Comparison of ENCODE assay signal across 1 cellular context in the genomic region with DNA sequence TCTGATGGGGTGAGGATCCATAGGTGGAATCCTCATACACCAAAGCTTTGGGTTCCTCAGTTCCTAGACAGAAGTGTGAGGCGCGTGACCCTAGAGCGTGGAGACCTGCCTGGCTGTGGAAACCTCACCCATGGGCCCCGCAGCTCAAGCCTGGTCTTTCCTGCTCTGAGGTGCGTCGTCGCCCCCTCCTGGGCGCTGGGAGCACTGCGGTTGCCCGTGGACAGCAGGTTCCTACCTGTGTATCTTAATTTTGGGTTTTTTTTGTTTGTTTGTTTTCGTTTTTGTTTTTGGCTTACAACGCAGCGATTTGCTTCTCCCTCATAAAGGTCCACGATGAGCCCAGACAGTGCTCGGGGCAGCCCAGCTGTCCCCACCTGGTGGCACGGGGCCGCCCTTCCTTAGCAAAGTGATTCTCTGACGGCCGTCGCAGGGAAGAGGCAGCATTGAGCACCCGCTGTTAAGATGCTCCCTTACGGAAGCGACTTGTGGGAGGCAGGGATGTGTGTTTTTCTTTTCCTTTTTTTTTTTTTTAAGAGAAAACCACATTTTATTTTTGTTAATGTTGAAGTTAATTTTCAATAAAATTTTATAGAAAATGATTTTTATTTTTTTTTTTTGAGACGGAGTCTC.
A peak's percentile ranks its signal among the peaks of the same experiment; 100 is the strongest.
TF ChIP-seq lines count a peak whose summit lies in the region.

No MANE protein-coding gene starts in this region.

TF ChIP-seq in K562, 482 proteins besides CTCF, POLR2A, EP300 and RAD21 (continued from another document and continues in another):
- TF ChIP-seq ATF1 (CRISPR knock-in tag; IDR thresholded peaks at IDR 0.05) (no peak), ATF1 (tag; IDR thresholded peaks at IDR 0.05) (0 out of 2 replicates have a peak, but pooled peaks have one; percentile 26), ZNF830 (CRISPR knock-in tag; IDR thresholded peaks at IDR 0.05) (no peak), ZNF217 (CRISPR knock-in tag; IDR thresholded peaks at IDR 0.05) (no peak), SOX6 (IDR thresholded peaks at IDR 0.05) (0 out of 2 replicates have a peak, but pooled peaks have one; percentile 10), XRCC3 (IDR thresholded peaks at IDR 0.05) (no peak), ZNF140 (CRISPR knock-in tag; IDR thresholded peaks at IDR 0.05) (no peak), FOS (IDR thresholded peaks at IDR 0.05; ENCODE audit: extremely low read depth, insufficient read length) (no peak), SMC3 (conservative IDR thresholded peaks at IDR 0.05; ENCODE audit: insufficient read depth, low read depth, low read length) (peak; percentile 94), PTRF (tag; IDR thresholded peaks at IDR 0.05) (no peak), ARID2 (IDR thresholded peaks at IDR 0.05) (peak; percentile 63; the same call in 1 of the 2 replicates), PPARD (CRISPR knock-in tag; IDR thresholded peaks at IDR 0.05) (no peak), NFRKB (IDR thresholded peaks at IDR 0.05; ENCODE audit: low read depth) (no peak), NCOA6 (IDR thresholded peaks at IDR 0.05) (no peak), ZNF121 (CRISPR knock-in tag; conservative IDR thresholded peaks at IDR 0.05) (no peak), CSDE1 (IDR thresholded peaks at IDR 0.05) (no peak), RCOR1 (IDR thresholded peaks at IDR 0.05; ENCODE audit: borderline replicate concordance in 1 of 2, low read depth in 2 of 2, low read length in 2 of 2) (peak in 1 of 2 experiments; percentile 31; a peak in 1 of 4 replicates), ZNF717 (CRISPR knock-in tag; IDR thresholded peaks at IDR 0.05) (no peak), ZBTB17 (CRISPR knock-in tag; IDR thresholded peaks at IDR 0.05) (no peak), FOXJ2 (tag; IDR thresholded peaks at IDR 0.05) (no peak), SRF (CRISPR knock-in tag; IDR thresholded peaks at IDR 0.05) (no peak), HNRNPUL1 (IDR thresholded peaks at IDR 0.05; ENCODE audit: low read length) (no peak), NFATC3 (IDR thresholded peaks at IDR 0.05) (no peak), CCNT2 (IDR thresholded peaks at IDR 0.05; ENCODE audit: borderline replicate concordance, extremely low read depth, insufficient read length, low read depth, low read length) (no peak), XRCC5 (IDR thresholded peaks at IDR 0.05; ENCODE audit: low read depth, low read length) (peak; percentile 85; the same call in 1 of the 2 replicates), ARNT (IDR thresholded peaks at IDR 0.05) (no peak), L3MBTL2 (IDR thresholded peaks at IDR 0.05) (peak; percentile 38; the same call in 1 of the 2 replicates), EGR1 (conservative IDR thresholded peaks at IDR 0.05) (no peak), ZNF354B (CRISPR knock-in tag; IDR thresholded peaks at IDR 0.05) (no peak), ZBTB1 (CRISPR knock-in tag; IDR thresholded peaks at IDR 0.05; ENCODE audit: borderline replicate concordance, low read depth) (no peak), TBL1XR1 (IDR thresholded peaks at IDR 0.05; ENCODE audit: low read length in 2 of 2) (0 out of 4 replicates have a peak, but pooled peaks of 1 of the 2 experiments have one; percentile 44), SAFB (IDR thresholded peaks at IDR 0.05; ENCODE audit: borderline replicate concordance, low read depth, low read length) (peak; percentile 55; the same call in 1 of the 2 replicates), KHSRP (IDR thresholded peaks at IDR 0.05) (no peak), STAG1 (CRISPR knock-in tag; IDR thresholded peaks at IDR 0.05; ENCODE audit: borderline replicate concordance) (peak; percentile 94), IFI16 (CRISPR knock-in tag; IDR thresholded peaks at IDR 0.05) (no peak), FOXK2 (conservative IDR thresholded peaks at IDR 0.05 in 1 of 2, IDR thresholded peaks at IDR 0.05 in 1 of 2; ENCODE audit: low read depth in 2 of 2) (0 out of 4 replicates have a peak, but pooled peaks of 1 of the 2 experiments have one; percentile 14)
- TF ChIP-seq, protein P1, sequence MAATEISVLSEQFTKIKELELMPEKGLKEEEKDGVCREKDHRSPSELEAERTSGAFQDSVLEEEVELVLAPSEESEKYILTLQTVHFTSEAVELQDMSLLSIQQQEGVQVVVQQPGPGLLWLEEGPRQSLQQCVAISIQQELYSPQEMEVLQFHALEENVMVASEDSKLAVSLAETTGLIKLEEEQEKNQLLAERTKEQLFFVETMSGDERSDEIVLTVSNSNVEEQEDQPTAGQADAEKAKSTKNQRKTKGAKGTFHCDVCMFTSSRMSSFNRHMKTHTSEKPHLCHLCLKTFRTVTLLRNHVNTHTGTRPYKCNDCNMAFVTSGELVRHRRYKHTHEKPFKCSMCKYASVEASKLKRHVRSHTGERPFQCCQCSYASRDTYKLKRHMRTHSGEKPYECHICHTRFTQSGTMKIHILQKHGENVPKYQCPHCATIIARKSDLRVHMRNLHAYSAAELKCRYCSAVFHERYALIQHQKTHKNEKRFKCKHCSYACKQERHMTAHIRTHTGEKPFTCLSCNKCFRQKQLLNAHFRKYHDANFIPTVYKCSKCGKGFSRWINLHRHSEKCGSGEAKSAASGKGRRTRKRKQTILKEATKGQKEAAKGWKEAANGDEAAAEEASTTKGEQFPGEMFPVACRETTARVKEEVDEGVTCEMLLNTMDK (IDR thresholded peaks at IDR 0.05; ENCODE audit: borderline replicate concordance, insufficient read depth, low read depth, low read length, poor library complexity, severe bottlenecking): peak; percentile 40
- TF ChIP-seq, protein P2, sequence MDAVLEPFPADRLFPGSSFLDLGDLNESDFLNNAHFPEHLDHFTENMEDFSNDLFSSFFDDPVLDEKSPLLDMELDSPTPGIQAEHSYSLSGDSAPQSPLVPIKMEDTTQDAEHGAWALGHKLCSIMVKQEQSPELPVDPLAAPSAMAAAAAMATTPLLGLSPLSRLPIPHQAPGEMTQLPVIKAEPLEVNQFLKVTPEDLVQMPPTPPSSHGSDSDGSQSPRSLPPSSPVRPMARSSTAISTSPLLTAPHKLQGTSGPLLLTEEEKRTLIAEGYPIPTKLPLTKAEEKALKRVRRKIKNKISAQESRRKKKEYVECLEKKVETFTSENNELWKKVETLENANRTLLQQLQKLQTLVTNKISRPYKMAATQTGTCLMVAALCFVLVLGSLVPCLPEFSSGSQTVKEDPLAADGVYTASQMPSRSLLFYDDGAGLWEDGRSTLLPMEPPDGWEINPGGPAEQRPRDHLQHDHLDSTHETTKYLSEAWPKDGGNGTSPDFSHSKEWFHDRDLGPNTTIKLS (IDR thresholded peaks at IDR 0.05; ENCODE audit: borderline replicate concordance, low read depth): no peak
- TF ChIP-seq, protein P3, sequence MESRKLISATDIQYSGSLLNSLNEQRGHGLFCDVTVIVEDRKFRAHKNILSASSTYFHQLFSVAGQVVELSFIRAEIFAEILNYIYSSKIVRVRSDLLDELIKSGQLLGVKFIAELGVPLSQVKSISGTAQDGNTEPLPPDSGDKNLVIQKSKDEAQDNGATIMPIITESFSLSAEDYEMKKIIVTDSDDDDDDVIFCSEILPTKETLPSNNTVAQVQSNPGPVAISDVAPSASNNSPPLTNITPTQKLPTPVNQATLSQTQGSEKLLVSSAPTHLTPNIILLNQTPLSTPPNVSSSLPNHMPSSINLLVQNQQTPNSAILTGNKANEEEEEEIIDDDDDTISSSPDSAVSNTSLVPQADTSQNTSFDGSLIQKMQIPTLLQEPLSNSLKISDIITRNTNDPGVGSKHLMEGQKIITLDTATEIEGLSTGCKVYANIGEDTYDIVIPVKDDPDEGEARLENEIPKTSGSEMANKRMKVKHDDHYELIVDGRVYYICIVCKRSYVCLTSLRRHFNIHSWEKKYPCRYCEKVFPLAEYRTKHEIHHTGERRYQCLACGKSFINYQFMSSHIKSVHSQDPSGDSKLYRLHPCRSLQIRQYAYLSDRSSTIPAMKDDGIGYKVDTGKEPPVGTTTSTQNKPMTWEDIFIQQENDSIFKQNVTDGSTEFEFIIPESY (CRISPR knock-in tag; IDR thresholded peaks at IDR 0.05): peak; percentile 78; the same call in 1 of the 2 replicates
- TF ChIP-seq, protein P4, sequence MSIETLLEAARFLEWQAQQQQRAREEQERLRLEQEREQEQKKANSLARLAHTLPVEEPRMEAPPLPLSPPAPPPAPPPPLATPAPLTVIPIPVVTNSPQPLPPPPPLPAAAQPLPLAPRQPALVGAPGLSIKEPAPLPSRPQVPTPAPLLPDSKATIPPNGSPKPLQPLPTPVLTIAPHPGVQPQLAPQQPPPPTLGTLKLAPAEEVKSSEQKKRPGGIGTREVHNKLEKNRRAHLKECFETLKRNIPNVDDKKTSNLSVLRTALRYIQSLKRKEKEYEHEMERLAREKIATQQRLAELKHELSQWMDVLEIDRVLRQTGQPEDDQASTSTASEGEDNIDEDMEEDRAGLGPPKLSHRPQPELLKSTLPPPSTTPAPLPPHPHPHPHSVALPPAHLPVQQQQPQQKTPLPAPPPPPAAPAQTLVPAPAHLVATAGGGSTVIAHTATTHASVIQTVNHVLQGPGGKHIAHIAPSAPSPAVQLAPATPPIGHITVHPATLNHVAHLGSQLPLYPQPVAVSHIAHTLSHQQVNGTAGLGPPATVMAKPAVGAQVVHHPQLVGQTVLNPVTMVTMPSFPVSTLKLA (conservative IDR thresholded peaks at IDR 0.05): peak in 1 of 2 experiments; percentile 33; a peak in 1 of 4 replicates
- TF ChIP-seq, protein P5, sequence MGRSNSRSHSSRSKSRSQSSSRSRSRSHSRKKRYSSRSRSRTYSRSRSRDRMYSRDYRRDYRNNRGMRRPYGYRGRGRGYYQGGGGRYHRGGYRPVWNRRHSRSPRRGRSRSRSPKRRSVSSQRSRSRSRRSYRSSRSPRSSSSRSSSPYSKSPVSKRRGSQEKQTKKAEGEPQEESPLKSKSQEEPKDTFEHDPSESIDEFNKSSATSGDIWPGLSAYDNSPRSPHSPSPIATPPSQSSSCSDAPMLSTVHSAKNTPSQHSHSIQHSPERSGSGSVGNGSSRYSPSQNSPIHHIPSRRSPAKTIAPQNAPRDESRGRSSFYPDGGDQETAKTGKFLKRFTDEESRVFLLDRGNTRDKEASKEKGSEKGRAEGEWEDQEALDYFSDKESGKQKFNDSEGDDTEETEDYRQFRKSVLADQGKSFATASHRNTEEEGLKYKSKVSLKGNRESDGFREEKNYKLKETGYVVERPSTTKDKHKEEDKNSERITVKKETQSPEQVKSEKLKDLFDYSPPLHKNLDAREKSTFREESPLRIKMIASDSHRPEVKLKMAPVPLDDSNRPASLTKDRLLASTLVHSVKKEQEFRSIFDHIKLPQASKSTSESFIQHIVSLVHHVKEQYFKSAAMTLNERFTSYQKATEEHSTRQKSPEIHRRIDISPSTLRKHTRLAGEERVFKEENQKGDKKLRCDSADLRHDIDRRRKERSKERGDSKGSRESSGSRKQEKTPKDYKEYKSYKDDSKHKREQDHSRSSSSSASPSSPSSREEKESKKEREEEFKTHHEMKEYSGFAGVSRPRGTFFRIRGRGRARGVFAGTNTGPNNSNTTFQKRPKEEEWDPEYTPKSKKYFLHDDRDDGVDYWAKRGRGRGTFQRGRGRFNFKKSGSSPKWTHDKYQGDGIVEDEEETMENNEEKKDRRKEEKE (IDR thresholded peaks at IDR 0.05; ENCODE audit: borderline replicate concordance in 1 of 2, control insufficient read depth in 1 of 2, low read depth in 2 of 2, low read length in 1 of 2): no peak
- TF ChIP-seq, protein P6, sequence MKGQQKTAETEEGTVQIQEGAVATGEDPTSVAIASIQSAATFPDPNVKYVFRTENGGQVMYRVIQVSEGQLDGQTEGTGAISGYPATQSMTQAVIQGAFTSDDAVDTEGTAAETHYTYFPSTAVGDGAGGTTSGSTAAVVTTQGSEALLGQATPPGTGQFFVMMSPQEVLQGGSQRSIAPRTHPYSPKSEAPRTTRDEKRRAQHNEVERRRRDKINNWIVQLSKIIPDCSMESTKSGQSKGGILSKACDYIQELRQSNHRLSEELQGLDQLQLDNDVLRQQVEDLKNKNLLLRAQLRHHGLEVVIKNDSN (CRISPR knock-in tag; IDR thresholded peaks at IDR 0.05): 0 out of 2 replicates have a peak, but pooled peaks have one; percentile 31
- TF ChIP-seq, protein P7, sequence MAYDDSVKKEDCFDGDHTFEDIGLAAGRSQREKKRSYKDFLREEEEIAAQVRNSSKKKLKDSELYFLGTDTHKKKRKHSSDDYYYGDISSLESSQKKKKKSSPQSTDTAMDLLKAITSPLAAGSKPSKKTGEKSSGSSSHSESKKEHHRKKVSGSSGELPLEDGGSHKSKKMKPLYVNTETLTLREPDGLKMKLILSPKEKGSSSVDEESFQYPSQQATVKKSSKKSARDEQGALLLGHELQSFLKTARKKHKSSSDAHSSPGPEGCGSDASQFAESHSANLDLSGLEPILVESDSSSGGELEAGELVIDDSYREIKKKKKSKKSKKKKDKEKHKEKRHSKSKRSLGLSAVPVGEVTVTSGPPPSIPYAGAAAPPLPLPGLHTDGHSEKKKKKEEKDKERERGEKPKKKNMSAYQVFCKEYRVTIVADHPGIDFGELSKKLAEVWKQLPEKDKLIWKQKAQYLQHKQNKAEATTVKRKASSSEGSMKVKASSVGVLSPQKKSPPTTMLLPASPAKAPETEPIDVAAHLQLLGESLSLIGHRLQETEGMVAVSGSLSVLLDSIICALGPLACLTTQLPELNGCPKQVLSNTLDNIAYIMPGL (CRISPR knock-in tag; IDR thresholded peaks at IDR 0.05): no peak
- TF ChIP-seq, protein P8, sequence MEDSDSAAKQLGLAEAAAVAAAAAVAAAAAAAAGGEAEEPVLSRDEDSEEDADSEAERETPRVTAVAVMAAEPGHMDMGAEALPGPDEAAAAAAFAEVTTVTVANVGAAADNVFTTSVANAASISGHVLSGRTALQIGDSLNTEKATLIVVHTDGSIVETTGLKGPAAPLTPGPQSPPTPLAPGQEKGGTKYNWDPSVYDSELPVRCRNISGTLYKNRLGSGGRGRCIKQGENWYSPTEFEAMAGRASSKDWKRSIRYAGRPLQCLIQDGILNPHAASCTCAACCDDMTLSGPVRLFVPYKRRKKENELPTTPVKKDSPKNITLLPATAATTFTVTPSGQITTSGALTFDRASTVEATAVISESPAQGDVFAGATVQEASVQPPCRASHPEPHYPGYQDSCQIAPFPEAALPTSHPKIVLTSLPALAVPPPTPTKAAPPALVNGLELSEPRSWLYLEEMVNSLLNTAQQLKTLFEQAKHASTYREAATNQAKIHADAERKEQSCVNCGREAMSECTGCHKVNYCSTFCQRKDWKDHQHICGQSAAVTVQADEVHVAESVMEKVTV (CRISPR knock-in tag; IDR thresholded peaks at IDR 0.05): peak; percentile 75
- TF ChIP-seq, protein P9, sequence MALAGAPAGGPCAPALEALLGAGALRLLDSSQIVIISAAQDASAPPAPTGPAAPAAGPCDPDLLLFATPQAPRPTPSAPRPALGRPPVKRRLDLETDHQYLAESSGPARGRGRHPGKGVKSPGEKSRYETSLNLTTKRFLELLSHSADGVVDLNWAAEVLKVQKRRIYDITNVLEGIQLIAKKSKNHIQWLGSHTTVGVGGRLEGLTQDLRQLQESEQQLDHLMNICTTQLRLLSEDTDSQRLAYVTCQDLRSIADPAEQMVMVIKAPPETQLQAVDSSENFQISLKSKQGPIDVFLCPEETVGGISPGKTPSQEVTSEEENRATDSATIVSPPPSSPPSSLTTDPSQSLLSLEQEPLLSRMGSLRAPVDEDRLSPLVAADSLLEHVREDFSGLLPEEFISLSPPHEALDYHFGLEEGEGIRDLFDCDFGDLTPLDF (CRISPR knock-in tag; IDR thresholded peaks at IDR 0.05): no peak
- TF ChIP-seq, protein P10, sequence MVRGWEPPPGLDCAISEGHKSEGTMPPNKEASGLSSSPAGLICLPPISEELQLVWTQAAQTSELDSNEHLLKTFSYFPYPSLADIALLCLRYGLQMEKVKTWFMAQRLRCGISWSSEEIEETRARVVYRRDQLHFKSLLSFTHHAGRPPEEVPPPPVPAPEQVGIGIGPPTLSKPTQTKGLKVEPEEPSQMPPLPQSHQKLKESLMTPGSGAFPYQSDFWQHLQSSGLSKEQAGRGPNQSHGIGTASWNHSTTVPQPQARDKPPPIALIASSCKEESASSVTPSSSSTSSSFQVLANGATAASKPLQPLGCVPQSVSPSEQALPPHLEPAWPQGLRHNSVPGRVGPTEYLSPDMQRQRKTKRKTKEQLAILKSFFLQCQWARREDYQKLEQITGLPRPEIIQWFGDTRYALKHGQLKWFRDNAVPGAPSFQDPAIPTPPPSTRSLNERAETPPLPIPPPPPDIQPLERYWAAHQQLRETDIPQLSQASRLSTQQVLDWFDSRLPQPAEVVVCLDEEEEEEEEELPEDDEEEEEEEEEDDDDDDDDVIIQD (CRISPR knock-in tag; IDR thresholded peaks at IDR 0.05): no peak
